13 cellular contexts compared by ENCODE assay signal in the genomic region with DNA sequence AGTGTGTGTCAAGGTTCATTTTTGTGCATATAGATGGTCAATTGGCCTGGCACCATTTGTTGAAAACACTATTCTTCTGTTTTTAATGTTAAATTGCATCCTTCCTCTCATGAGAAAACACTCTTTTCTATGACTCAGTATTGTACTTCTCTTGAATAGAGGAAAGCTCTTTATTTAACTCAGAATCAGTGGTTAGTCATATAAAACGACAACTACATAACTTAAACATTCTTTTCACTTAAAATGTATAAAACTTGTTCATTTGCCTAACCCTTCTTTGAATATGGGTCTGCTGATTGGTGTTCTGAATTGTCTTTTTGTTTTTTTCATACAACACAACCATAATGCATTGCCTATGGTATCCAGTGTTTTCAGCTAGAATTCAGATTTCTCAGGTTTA.
"Had no signal": no experiment of that assay in that cellular context is flagged by ENCODE, and none has a peak within 500 bp of the region (broad histone marks: within the 10 kb centered on the region; RNA-seq: fewer than 3 reads in every experiment).

No MANE protein-coding gene starts in this region.

- H3K27ac ChIP-seq: lower lobe of right lung, ovary, psoas muscle, thoracic aorta, upper lobe of left lung had no signal

- H3K36me3 Mint-ChIP-seq: natural killer cell had no signal

- H3K36me3 ChIP-seq: lower lobe of right lung, ovary, thoracic aorta, upper lobe of left lung had no signal

- ATAC-seq: effector memory CD8-positive, alpha-beta T cell; lower lobe of right lung; natural killer cell; right cardiac atrium; Right ventricle myocardium inferior had no signal

- H3K4me1 ChIP-seq: lower lobe of right lung, psoas muscle, upper lobe of left lung had no signal

- DNase-seq: activated CD4-positive, alpha-beta T cell treated with anti-CD3 and anti-CD28 coated beads, Interleukin-2, amount 10 ng/mL, durations not matched to agents 7 days and 5 days; activated naive CD4-positive, alpha-beta T cell treated with anti-CD3 and anti-CD28 coated beads, Interleukin-2, amount 50 U/mL, for 16 hours; effector memory CD8-positive, alpha-beta T cell; foreskin fibroblast; lower lobe of right lung; natural killer cell; ovary; psoas muscle; right cardiac atrium; upper lobe of left lung had no signal

- H3K9me3 Mint-ChIP-seq: activated CD4-positive, alpha-beta T cell treated with anti-CD3 and anti-CD28 coated beads, Interleukin-2, amount 10 ng/mL, durations not matched to agents 7 days and 5 days; dendritic cell treated with granulocyte-macrophage colony-stimulating factor and Interleukin-4, amounts not matched to agents 40 ng/mL and 50 ng/mL, for 4 days; effector memory CD8-positive, alpha-beta T cell; natural killer cell had no signal

- H3K4me3 Mint-ChIP-seq: activated CD4-positive, alpha-beta T cell treated with anti-CD3 and anti-CD28 coated beads, Interleukin-2, amount 10 ng/mL, durations not matched to agents 7 days and 5 days; dendritic cell treated with granulocyte-macrophage colony-stimulating factor and Interleukin-4, amounts not matched to agents 40 ng/mL and 50 ng/mL, for 4 days; effector memory CD8-positive, alpha-beta T cell; natural killer cell had no signal

- H3K27ac Mint-ChIP-seq: activated CD4-positive, alpha-beta T cell treated with anti-CD3 and anti-CD28 coated beads, Interleukin-2, amount 10 ng/mL, durations not matched to agents 7 days and 5 days; dendritic cell treated with granulocyte-macrophage colony-stimulating factor and Interleukin-4, amounts not matched to agents 40 ng/mL and 50 ng/mL, for 4 days; effector memory CD8-positive, alpha-beta T cell; natural killer cell had no signal

- H3K9me3 ChIP-seq: lower lobe of right lung, ovary, psoas muscle, thoracic aorta, upper lobe of left lung had no signal

- H3K4me3 ChIP-seq: lower lobe of right lung, ovary, psoas muscle, thoracic aorta, upper lobe of left lung had no signal

- H3K27me3 Mint-ChIP-seq: dendritic cell treated with granulocyte-macrophage colony-stimulating factor and Interleukin-4, amounts not matched to agents 40 ng/mL and 50 ng/mL, for 4 days; effector memory CD8-positive, alpha-beta T cell had no signal

- H3K27me3 ChIP-seq: ovary, upper lobe of left lung had no signal
